ENCODE assay signal across 8 cellular contexts in genomic region chr18:46097853-46098615, GRCh38. TPM values are rescaled to one million over a fixed set of nuclear protein-coding genes. Genes with fewer than 3 reads are reported as not detected.
DNase-seq lines count a peak whose midpoint lies in the region; ATAC-seq and TF ChIP-seq lines count a peak whose summit lies in the region.

ATP5F1A (minus strand) TSS chr18:46098296; CDS start chr18:46098231, 65 bp downstream.

- peaks cover 1% of the 10 kb centered on the region for H3K36me3 ChIP-seq in colonic mucosa

- H3K27ac ChIP-seq in colonic mucosa: peak within 1 kb of the TSS; percentile 98

- in situ Hi-C loops in GM18951 (cut with MboI; ENCODE audit: low sequenced_read_pairs, unreplicated experiment): no loop called here

- peak; percentile 77 for ATAC-seq in HG03196 (IDR thresholded peaks at IDR 0.05; ENCODE audit: unreplicated experiment)
- ATAC-seq in left lobe of liver: peak; percentile 90

- intact Hi-C loops in colonic mucosa (cut with DNase I): no loop called here

- TF ChIP-seq CTCF in colonic mucosa (IDR thresholded peaks at IDR 0.05): no peak

- DNase-seq in AG20443 (ENCODE audit: low spot score): peak; percentile 94
- DNase-seq in NCI-H510A (lab: John Stamatoyannopoulos, UW): peak; percentile 42
- DNase-seq in activated CD4-positive, alpha-beta T cell treated with anti-CD3 and anti-CD28 coated beads for 4 hours: peak; percentile 82 to 85
- DNase-seq in colonic mucosa: peak; percentile 91
- DNase-seq in left lobe of liver (ENCODE audit: low spot score): peak; percentile 89
- peak; percentile 79 for DNase-seq in stimulated activated CD4-positive, alpha-beta T cell treated with anti-CD3 and anti-CD28 coated beads, Interleukin-2, amount 100 ng/mL, for 4 hours (ENCODE audit: low read depth)

- H3K27me3 ChIP-seq in colonic mucosa: no peaks in the 10 kb centered on the region

- H3K4me1 ChIP-seq in colonic mucosa: no peaks in the 10 kb centered on the region

- H3K4me3 ChIP-seq in colonic mucosa: peak within 1 kb of the TSS; percentile 97

- peak within 1 kb of the TSS; percentile 94 to 96 for H3K9ac ChIP-seq in colonic mucosa (ENCODE audit: low read depth in 2 of 2, low read length in 2 of 2)

- TF ChIP-seq POLR2A in GM18951 (IDR thresholded peaks at IDR 0.05; ENCODE audit: extremely low read depth, insufficient read depth, insufficient read length): peak; percentile 89

- H3K9me3 ChIP-seq in colonic mucosa: no peaks in the 10 kb centered on the region

RNA-seq across cellular contexts. Expression of gene ATP5F1A, which starts in this region (rescaled TPM):
- 100 to 1,000 TPM; 792 to 799 TPM for total RNA-seq in colonic mucosa
- 314 TPM for total RNA-seq in left lobe of liver

Comparison
In these comparisons a context has a peak if more than half of its experiments do, and no peak if none do; other contexts are left out.
1. Peak in every context shown above with its lines: DNase-seq, ATAC-seq, H3K4me3 ChIP-seq and H3K27ac ChIP-seq.
2. DNase-seq: peak in every context shown above with its lines; median percentile 94 in AG20443; 91 in colonic mucosa; 89 in left lobe of liver; 84 in activated CD4-positive, alpha-beta T cell treated with anti-CD3 and anti-CD28 coated beads for 4 hours; 79 in stimulated activated CD4-positive, alpha-beta T cell treated with anti-CD3 and anti-CD28 coated beads, Interleukin-2, amount 100 ng/mL, for 4 hours; 42 in NCI-H510A.